In the genomic region with DNA sequence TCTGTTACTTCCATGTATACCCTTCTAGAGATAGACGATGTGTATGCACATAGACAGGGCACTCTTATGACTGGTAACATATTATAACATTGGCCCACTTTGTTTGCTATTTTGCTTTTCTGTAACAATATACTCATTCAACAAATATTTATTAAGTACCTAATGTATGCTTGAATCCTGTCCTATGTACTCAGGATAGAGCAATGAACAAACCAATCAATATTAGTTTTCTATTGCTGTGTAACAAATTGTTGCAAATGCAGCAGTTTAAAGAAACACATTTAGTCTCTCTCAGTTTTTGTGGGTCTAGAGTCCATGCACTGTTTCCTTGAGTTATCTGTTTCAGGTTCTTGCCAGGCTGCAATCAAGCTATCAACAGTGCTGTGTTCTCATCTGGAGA, we compare ENCODE assay signal across 34 cellular contexts.
"Had no signal": no experiment of that assay in that cellular context is flagged by ENCODE, and none has a peak within 500 bp of the region (broad histone marks: within the 10 kb centered on the region; RNA-seq: fewer than 3 reads in every experiment).

No MANE protein-coding gene starts in this region.

- H3K4me3 ChIP-seq: MG63 had no signal

- DNase-seq: Karpas-422, Kasumi-1, MG63, MM.1S, MV-4-11, NCI-H1048, NCI-H1092, NCI-H1092 treated with DMSO at 0.1 percent for 48 hours, NCI-H1105, NCI-H1105 treated with DMSO at 0.1 percent for 48 hours, NCI-H1417, NCI-H1417 treated with DMSO at 0.1 percent for 48 hours, NCI-H1436, NCI-H1436 treated with DMSO at 0.1 percent for 48 hours, NCI-H146, NCI-H1694, NCI-H1694 treated with DMSO at 0.1 percent for 48 hours, NCI-H187, NCI-H187 treated with DMSO at 0.1 percent for 48 hours, NCI-H1930, NCI-H2029, NCI-H2029 treated with DMSO at 0.1 percent for 48 hours, NCI-H2081, NCI-H2081 treated with DMSO at 0.1 percent for 48 hours, NCI-H2107, NCI-H2171, NCI-H2171 treated with DMSO at 0.1 percent for 48 hours, NCI-H2227 treated with DMSO at 0.1 percent for 48 hours, NCI-H226, NCI-H345, NCI-H446, NCI-H446 treated with DMSO at 0.1 percent for 48 hours, NCI-H510A, NCI-H510A treated with DMSO at 0.1 percent for 48 hours had no signal

- H3K27me3 ChIP-seq: MG63 had no signal

- H3K36me3 ChIP-seq: MG63 had no signal

- H3K9me3 ChIP-seq: MG63 had no signal
